1 cellular context compared by ENCODE assay signal in genomic region chr5:143594913-143595818, GRCh38.
TF ChIP-seq lines count a peak whose summit lies in the region.

No MANE protein-coding gene starts in this region.

TF ChIP-seq in HepG2, 621 proteins besides CTCF, POLR2A, EP300 and RAD21 (continued from another document and continues in another):
- TF ChIP-seq ZHX2 (IDR thresholded peaks at IDR 0.05; ENCODE audit: low read depth) (no peak), ZHX2 (CRISPR knock-in tag; IDR thresholded peaks at IDR 0.05; ENCODE audit: borderline replicate concordance) (no peak), ZNF414 (CRISPR knock-in tag; IDR thresholded peaks at IDR 0.05) (no peak), RFX3 (CRISPR knock-in tag; IDR thresholded peaks at IDR 0.05) (no peak), ZNF431 (CRISPR knock-in tag; IDR thresholded peaks at IDR 0.05; ENCODE audit: borderline replicate concordance, low read depth) (peak; percentile 66; the same call in 1 of the 2 replicates), SPEN (CRISPR knock-in tag; IDR thresholded peaks at IDR 0.05; ENCODE audit: low read depth) (no peak), ZNF136 (CRISPR knock-in tag; IDR thresholded peaks at IDR 0.05; ENCODE audit: low read depth) (no peak), SNAPC5 (CRISPR knock-in tag; IDR thresholded peaks at IDR 0.05; ENCODE audit: borderline replicate concordance) (no peak), TMF1 (CRISPR knock-in tag; IDR thresholded peaks at IDR 0.05; ENCODE audit: low read depth) (no peak), MAX (IDR thresholded peaks at IDR 0.05) (no peak), NR2F2 (IDR thresholded peaks at IDR 0.05; ENCODE audit: borderline replicate concordance, low read depth) (peak; percentile 50; the same call in 1 of the 2 replicates), ATRX (CRISPR knock-in tag; IDR thresholded peaks at IDR 0.05; ENCODE audit: borderline replicate concordance) (no peak), ISL2 (CRISPR knock-in tag; IDR thresholded peaks at IDR 0.05) (no peak; the same call in 1 of the 2 replicates), ZNF766 (CRISPR knock-in tag; IDR thresholded peaks at IDR 0.05; ENCODE audit: borderline replicate concordance) (no peak), ZFP90 (CRISPR knock-in tag; IDR thresholded peaks at IDR 0.05; ENCODE audit: borderline replicate concordance) (no peak), ZNF776 (CRISPR knock-in tag; IDR thresholded peaks at IDR 0.05) (no peak), STAG1 (CRISPR knock-in tag; IDR thresholded peaks at IDR 0.05) (no peak), ZNF644 (CRISPR knock-in tag; IDR thresholded peaks at IDR 0.05; ENCODE audit: low read depth) (peak; percentile 82), ZBTB40 (IDR thresholded peaks at IDR 0.05) (no peak), ZBTB40 (CRISPR knock-in tag; IDR thresholded peaks at IDR 0.05) (no peak), ZNF782 (CRISPR knock-in tag; IDR thresholded peaks at IDR 0.05; ENCODE audit: borderline replicate concordance) (peak; percentile 61; the same call in 1 of the 2 replicates), ZNF124 (CRISPR knock-in tag; IDR thresholded peaks at IDR 0.05) (peak; percentile 58; the same call in 1 of the 2 replicates), PHF5A (CRISPR knock-in tag; IDR thresholded peaks at IDR 0.05; ENCODE audit: low read depth, unreplicated experiment) (no peak), NCOR1 (IDR thresholded peaks at IDR 0.05; ENCODE audit: borderline replicate concordance, low read length) (peak; percentile 72; the same call in 1 of the 2 replicates), SP5 (CRISPR knock-in tag; IDR thresholded peaks at IDR 0.05; ENCODE audit: borderline replicate concordance, low read depth) (no peak), AGO1 (IDR thresholded peaks at IDR 0.05; ENCODE audit: low read depth, low read length, poor library complexity, severe bottlenecking) (no peak), HNRNPUL1 (IDR thresholded peaks at IDR 0.05; ENCODE audit: low read depth, low read length) (no peak), ARID4A (CRISPR knock-in tag; IDR thresholded peaks at IDR 0.05; ENCODE audit: borderline replicate concordance) (no peak), HNRNPK (IDR thresholded peaks at IDR 0.05; ENCODE audit: low read depth, low read length, poor library complexity, severe bottlenecking) (no peak), ZNF382 (CRISPR knock-in tag; IDR thresholded peaks at IDR 0.05; ENCODE audit: borderline replicate concordance) (no peak), ZNF205 (CRISPR knock-in tag; IDR thresholded peaks at IDR 0.05) (no peak; the same call in 1 of the 2 replicates), TEAD3 (CRISPR knock-in tag; optimal IDR thresholded peaks at IDR 0.05; ENCODE audit: borderline replicate concordance) (peak; percentile 46)
